24 cellular contexts compared by ENCODE assay signal in genomic region chr3:167033866-167034265, GRCh38.
"Had no signal": no experiment of that assay in that cellular context is flagged by ENCODE, and none has a peak within 500 bp of the region (broad histone marks: within the 10 kb centered on the region; RNA-seq: fewer than 3 reads in every experiment).

No MANE protein-coding gene starts in this region.

- ATAC-seq: left cardiac atrium; left colon; left lobe of liver; left lung; left ventricle myocardium superior; lower lobe of right lung; mucosa of descending colon; naive thymus-derived CD4-positive, alpha-beta T cell had no signal

- H3K4me3 ChIP-seq: hepatocyte, left lung, left ventricle myocardium inferior, lower lobe of right lung, lung, mucosa of descending colon had no signal

- H3K27me3 ChIP-seq: hepatocyte, left lung had no signal

- H3K27ac ChIP-seq: hepatocyte, left lung, left ventricle myocardium inferior, lower lobe of right lung had no signal

- H3K36me3 ChIP-seq: left lung, left ventricle myocardium inferior, lower lobe of right lung had no signal

- FAIRE-seq: islet of Langerhans, keratinocyte, kidney had no signal

- H3K9me3 ChIP-seq: left lung, left ventricle myocardium inferior, lower lobe of right lung, mucosa of descending colon had no signal

- DNase-seq: hippocampal formation; hypothalamus; immature natural killer cell; islet precursor cell; kidney; kidney glomerular epithelial cell; left cardiac atrium; left colon; left lung; left ventricle myocardium inferior; left ventricle myocardium superior; lower lobe of right lung; mammary epithelial cell; mesenchymal stem cell; mesendoderm; midbrain; mucosa of descending colon; naive B cell; naive thymus-derived CD4-positive, alpha-beta T cell had no signal

- H3K4me1 ChIP-seq: left lung, left ventricle myocardium inferior, lower lobe of right lung had no signal
